9 cellular contexts compared by ENCODE assay signal in the genomic region with DNA sequence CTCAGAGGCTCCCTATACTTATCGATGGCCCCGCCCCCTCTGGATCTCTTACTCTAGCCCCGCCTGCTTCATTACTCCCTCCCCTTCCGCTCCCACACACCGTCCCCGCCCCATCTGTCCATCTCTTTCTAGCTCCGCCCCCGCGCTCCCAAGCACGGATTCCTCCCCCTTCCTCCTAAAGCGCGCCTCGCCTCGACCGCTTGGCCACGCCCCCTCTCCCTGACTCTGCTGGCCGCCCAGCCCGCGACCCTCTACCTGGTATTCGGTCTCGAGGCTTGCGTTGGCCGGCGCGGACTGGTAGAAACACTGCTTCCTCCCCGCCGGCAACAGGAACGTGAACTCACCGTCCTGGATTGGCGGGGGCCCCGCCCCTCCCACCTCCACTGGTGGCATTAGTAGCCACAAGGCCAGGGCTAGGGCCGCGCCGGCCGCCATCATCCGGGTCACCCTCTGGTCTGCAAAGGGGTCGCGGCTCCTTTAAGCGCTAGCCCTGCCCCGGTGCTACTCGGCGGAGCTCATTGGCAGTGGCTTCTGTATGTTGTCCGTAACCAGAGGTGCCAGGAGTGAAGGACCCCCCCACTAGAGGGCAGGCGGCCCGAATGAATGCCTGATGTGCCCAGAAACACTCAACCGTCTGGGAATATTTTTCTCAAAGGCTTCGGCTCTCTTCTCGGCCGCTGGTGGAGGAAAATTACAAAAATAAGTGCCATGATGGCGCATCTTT.
A peak's percentile ranks its signal among the peaks of the same experiment; 100 is the strongest.
DNase-seq lines count a peak whose midpoint lies in the region; ATAC-seq, FAIRE-seq and TF ChIP-seq lines count a peak whose summit lies in the region.
"Had no signal": no experiment of that assay in that cellular context is flagged by ENCODE, and none has a peak within 500 bp of the region (broad histone marks: within the 10 kb centered on the region; RNA-seq: fewer than 3 reads in every experiment).

A gene with protein sequence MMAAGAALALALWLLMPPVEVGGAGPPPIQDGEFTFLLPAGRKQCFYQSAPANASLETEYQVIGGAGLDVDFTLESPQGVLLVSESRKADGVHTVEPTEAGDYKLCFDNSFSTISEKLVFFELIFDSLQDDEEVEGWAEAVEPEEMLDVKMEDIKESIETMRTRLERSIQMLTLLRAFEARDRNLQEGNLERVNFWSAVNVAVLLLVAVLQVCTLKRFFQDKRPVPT (minus strand): TSS at position 459 of the 724 bp plus-strand sequence. CDS start 21 bp downstream, at position 438.

- no peaks in the 10 kb centered on the region for H3K9me3 Mint-ChIP-seq in central memory CD8-positive, alpha-beta T cell

- peak within 1 kb of the TSS; percentile 99 for H3K4me3 Mint-ChIP-seq in central memory CD8-positive, alpha-beta T cell

- peak; percentile 43 for FAIRE-seq in islet of Langerhans (lab: Jason Lieb, UNC)
- FAIRE-seq: colon had no signal

- H3K36me3 Mint-ChIP-seq in central memory CD8-positive, alpha-beta T cell (ENCODE audit: insufficient read depth): peaks cover 36% of the 10 kb centered on the region

- peaks cover 16% of the 10 kb centered on the region for H3K4me1 Mint-ChIP-seq in central memory CD8-positive, alpha-beta T cell

- H3K27ac Mint-ChIP-seq in central memory CD8-positive, alpha-beta T cell (ENCODE audit: low read depth): peak within 1 kb of the TSS; percentile 99

- in situ Hi-C loops in GM18951 (cut with MboI; ENCODE audit: low sequenced_read_pairs, unreplicated experiment): no loop called here

- peak; percentile 77 for ATAC-seq in HG03280 (IDR thresholded peaks at IDR 0.05; ENCODE audit: unreplicated experiment)
- peak; percentile 95 for ATAC-seq in central memory CD8-positive, alpha-beta T cell (replicated peaks; ENCODE audit: extremely low read depth, poor library complexity, severe bottlenecking)

- TF ChIP-seq CTCF in AG09309 (IDR thresholded peaks at IDR 0.05; ENCODE audit: control insufficient read depth, insufficient read depth, low read depth, low read length, missing control alignments): no peak

- peak within 1 kb of the TSS; percentile 84 for H3K4me3 ChIP-seq in AG09309 (ENCODE audit: control insufficient read depth, low read depth, low read length)

- no peaks in the 10 kb centered on the region for H3K27me3 Mint-ChIP-seq in central memory CD8-positive, alpha-beta T cell

- peak; percentile 67 for TF ChIP-seq POLR2A in GM18951 (IDR thresholded peaks at IDR 0.05; ENCODE audit: extremely low read depth, insufficient read depth, insufficient read length)

- DNase-seq in AG09309 (ENCODE audit: low read depth) (peak; percentile 94), NCI-H446 (lab: John Stamatoyannopoulos, UW) (peak; percentile 99)
- peak; percentile 82 for DNase-seq in activated CD4-positive, CD25-positive, alpha-beta regulatory T cell treated with anti-CD3 and anti-CD28 coated beads, Interleukin-2, amount 50 U/mL, for 16 hours (ENCODE audit: low read depth, low spot score)
- DNase-seq in central memory CD8-positive, alpha-beta T cell (ENCODE audit: low spot score in 2 of 2): peak; percentile 87 to 90
- DNase-seq in stimulated activated CD4-positive, alpha-beta T cell treated with anti-CD3 and anti-CD28 coated beads, Interleukin-12 subunit alpha, Interleukin-12 subunit beta, amount 100 ng/mL, for 4 hours: peak; percentile 94

Comparison
In these comparisons a context has a peak if more than half of its experiments do, and no peak if none do; other contexts are left out.
1. Peak in every context shown above with its lines: DNase-seq, ATAC-seq and H3K4me3 ChIP-seq.